1 cellular context compared by ENCODE assay signal in genomic region chr10:8048281-8049008, GRCh38.
TF ChIP-seq lines count a peak whose summit lies in the region.

No MANE protein-coding gene starts in this region.

TF ChIP-seq in WTC11, 78 proteins besides CTCF, POLR2A, EP300 and RAD21 (continued from another document):
- TF ChIP-seq HMGXB4 (CRISPR knock-in tag; IDR thresholded peaks at IDR 0.05) (no peak), ZNF232 (CRISPR knock-in tag; IDR thresholded peaks at IDR 0.05) (no peak), JUN (CRISPR knock-in tag; IDR thresholded peaks at IDR 0.05) (no peak), NFATC4 (CRISPR knock-in tag; IDR thresholded peaks at IDR 0.05) (no peak), ZNF423 (CRISPR knock-in tag; IDR thresholded peaks at IDR 0.05) (no peak), FOXP1 (CRISPR knock-in tag; IDR thresholded peaks at IDR 0.05; ENCODE audit: borderline replicate concordance) (no peak)
